42 cellular contexts compared by ENCODE assay signal in the genomic region with DNA sequence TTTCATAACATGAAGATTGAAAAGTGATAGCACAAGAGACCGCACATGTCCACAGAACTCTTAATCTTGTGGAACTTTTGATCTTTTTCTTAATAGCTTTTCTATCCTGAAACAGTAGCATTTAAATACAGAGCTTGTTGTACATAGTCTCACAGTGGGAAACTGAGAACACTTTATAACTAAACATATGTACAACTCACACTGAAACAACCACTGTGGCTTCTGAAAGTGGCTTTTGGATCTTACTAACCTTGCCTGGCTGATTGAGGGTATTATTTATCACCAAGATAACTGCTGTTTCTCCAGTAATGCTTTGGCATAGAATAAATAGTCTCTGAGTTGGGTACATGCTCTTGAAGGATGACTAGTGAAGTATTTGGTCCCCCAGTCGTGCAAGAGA. TPM values are rescaled to one million over a fixed set of nuclear protein-coding genes. Genes with fewer than 3 reads are reported as not detected.
"Had no signal": no experiment of that assay in that cellular context is flagged by ENCODE, and none has a peak within 500 bp of the region (broad histone marks: within the 10 kb centered on the region; RNA-seq: fewer than 3 reads in every experiment).

No MANE protein-coding gene starts in this region.

- H3K9me3 Mint-ChIP-seq: activated naive CD4-positive, alpha-beta T cell treated with anti-CD3 and anti-CD28 coated beads for 36 hours; activated naive CD4-positive, alpha-beta T cell treated with anti-CD3 and anti-CD28 coated beads, Interleukin-2, amount 10 ng/mL, durations not matched to agents 7 days and 5 days; activated naive CD4-positive, alpha-beta T cell treated with anti-CD3 and anti-CD28 coated beads, Interleukin-2, amount 50 U/mL, for 24 hours; activated naive CD4-positive, alpha-beta T cell treated with anti-CD3 and anti-CD28 coated beads, Interleukin-2, amount 50 U/mL, for 72 hours; activated naive CD8-positive, alpha-beta T cell treated with anti-CD3 and anti-CD28 coated beads for 36 hours; activated naive CD8-positive, alpha-beta T cell treated with anti-CD3 and anti-CD28 coated beads, Interleukin-2, amount 10 ng/mL, durations not matched to agents 7 days and 5 days; activated naive CD8-positive, alpha-beta T cell treated with anti-CD3 and anti-CD28 coated beads, Interleukin-2, amount 50 U/mL, for 24 hours; activated T-cell treated with anti-CD3 and anti-CD28 coated beads, Interleukin-2, amount 50 U/mL, for 4 hours; activated T-cell treated with anti-CD3 and anti-CD28 coated beads, Interleukin-2, amount 50 U/mL, for 72 hours; activated T-helper 1 cell treated with anti-CD3 and anti-CD28 coated beads, Interleukin-12 subunit alpha, Interleukin-12 subunit beta, Interleukin-2, Interleukin-4 antibody, amounts not matched to agents 30 ng/mL and 10 ng/mL and 1 ng/mL, durations not matched to agents 14 hours and 24 hours and 36 hours; activated T-helper 17 cell treated with anti-CD3 and anti-CD28 coated beads, Interleukin-2, amount 50 U/mL, for 72 hours; activated T-helper 2 cell treated with anti-CD3 and anti-CD28 coated beads, Interferon-gamma antibody, Interleukin-2, Interleukin-4, amounts not matched to agents 10 μg/mL and 5 μg/mL and 100 μg/mL, durations not matched to agents 14 hours and 24 hours and 36 hours had no signal

- H3K4me1 ChIP-seq: adrenal gland, ascending aorta, breast epithelium had no signal

- FAIRE-seq: astrocyte, bronchial epithelial cell, colon had no signal

- H3K9me3 ChIP-seq: adrenal gland, ascending aorta, body of pancreas, breast epithelium had no signal

- H3K27ac ChIP-seq: adrenal gland, ascending aorta, brain microvascular endothelial cell, breast epithelium, cardiac muscle cell had no signal

- DNase-seq: activated effector memory CD4-positive, alpha-beta T cell treated with anti-CD3 and anti-CD28 coated beads, Interleukin-2, amount 50 U/mL, for 16 hours; activated effector memory CD4-positive, alpha-beta T cell treated with Interleukin-2 at 50 U/mL for 16 hours; activated gamma-delta T cell; activated gamma-delta T cell treated with Interleukin-2 at 50 U/mL for 16 hours; activated naive CD4-positive, alpha-beta T cell; activated naive CD4-positive, alpha-beta T cell treated with anti-CD3 and anti-CD28 coated beads for 36 hours; activated naive CD4-positive, alpha-beta T cell treated with anti-CD3 and anti-CD28 coated beads, Interleukin-2, amount 10 ng/mL, durations not matched to agents 7 days and 5 days; activated naive CD4-positive, alpha-beta T cell treated with anti-CD3 and anti-CD28 coated beads, Interleukin-2, amount 50 U/mL, for 16 hours; activated naive CD4-positive, alpha-beta T cell treated with Interleukin-2 at 50 U/mL for 16 hours; activated naive CD8-positive, alpha-beta T cell treated with anti-CD3 and anti-CD28 coated beads for 36 hours; activated naive CD8-positive, alpha-beta T cell treated with anti-CD3 and anti-CD28 coated beads, Interleukin-2, amount 10 ng/mL, durations not matched to agents 7 days and 5 days; activated naive CD8-positive, alpha-beta T cell treated with anti-CD3 and anti-CD28 coated beads, Interleukin-2, amount 50 U/mL, for 24 hours; activated T-cell treated with anti-CD3 and anti-CD28 coated beads, Interleukin-2, amount 50 U/mL, for 4 hours; activated T-cell treated with anti-CD3 and anti-CD28 coated beads, Interleukin-2, amount 50 U/mL, for 48 hours; activated T-cell treated with anti-CD3 and anti-CD28 coated beads, Interleukin-2, amount 50 U/mL, for 72 hours; adrenal gland; amniotic stem cell; amygdala; anterior cingulate cortex; aorta; body of pancreas; brain microvascular endothelial cell; caudate nucleus; central memory CD4-positive, alpha-beta T cell; cerebellar nuclear complex had no signal

- H3K4me1 Mint-ChIP-seq: activated naive CD4-positive, alpha-beta T cell treated with anti-CD3 and anti-CD28 coated beads, Interleukin-2, amount 10 ng/mL, durations not matched to agents 7 days and 5 days; activated naive CD4-positive, alpha-beta T cell treated with anti-CD3 and anti-CD28 coated beads, Interleukin-2, amount 50 U/mL, for 24 hours; activated naive CD8-positive, alpha-beta T cell treated with anti-CD3 and anti-CD28 coated beads for 36 hours; activated naive CD8-positive, alpha-beta T cell treated with anti-CD3 and anti-CD28 coated beads, Interleukin-2, amount 10 ng/mL, durations not matched to agents 7 days and 5 days; activated naive CD8-positive, alpha-beta T cell treated with anti-CD3 and anti-CD28 coated beads, Interleukin-2, amount 50 U/mL, for 24 hours; activated T-helper 17 cell treated with anti-CD3 and anti-CD28 coated beads, Interleukin-2, amount 50 U/mL, for 72 hours; brain; central memory CD8-positive, alpha-beta T cell had no signal

- H3K36me3 ChIP-seq: adrenal gland, ascending aorta, brain microvascular endothelial cell, breast epithelium, cardiac muscle cell had no signal

- H3K4me3 Mint-ChIP-seq: activated naive CD4-positive, alpha-beta T cell treated with anti-CD3 and anti-CD28 coated beads for 36 hours; activated naive CD4-positive, alpha-beta T cell treated with anti-CD3 and anti-CD28 coated beads, Interleukin-2, amount 10 ng/mL, durations not matched to agents 7 days and 5 days; activated naive CD4-positive, alpha-beta T cell treated with anti-CD3 and anti-CD28 coated beads, Interleukin-2, amount 50 U/mL, for 24 hours; activated naive CD8-positive, alpha-beta T cell; activated naive CD8-positive, alpha-beta T cell treated with anti-CD3 and anti-CD28 coated beads for 36 hours; activated naive CD8-positive, alpha-beta T cell treated with anti-CD3 and anti-CD28 coated beads, Interleukin-2, amount 10 ng/mL, durations not matched to agents 7 days and 5 days; activated naive CD8-positive, alpha-beta T cell treated with anti-CD3 and anti-CD28 coated beads, Interleukin-2, amount 50 U/mL, for 24 hours; activated T-cell treated with anti-CD3 and anti-CD28 coated beads, Interleukin-2, amount 50 U/mL, for 4 hours; activated T-cell treated with anti-CD3 and anti-CD28 coated beads, Interleukin-2, amount 50 U/mL, for 72 hours; activated T-helper 1 cell treated with anti-CD3 and anti-CD28 coated beads, Interleukin-12 subunit alpha, Interleukin-12 subunit beta, Interleukin-2, Interleukin-4 antibody, amounts not matched to agents 30 ng/mL and 10 ng/mL and 1 ng/mL, durations not matched to agents 14 hours and 24 hours and 36 hours; activated T-helper 17 cell treated with anti-CD3 and anti-CD28 coated beads, Interleukin-2, amount 50 U/mL, for 72 hours; brain; central memory CD8-positive, alpha-beta T cell had no signal

- H3K27me3 ChIP-seq: ascending aorta, body of pancreas, brain microvascular endothelial cell, breast epithelium had no signal

- ATAC-seq: activated naive CD8-positive, alpha-beta T cell treated with anti-CD3 and anti-CD28 coated beads, Interleukin-2, amount 50 U/mL, for 24 hours; activated T-cell treated with anti-CD3 and anti-CD28 coated beads, Interleukin-2, amount 50 U/mL, for 4 hours; activated T-cell treated with anti-CD3 and anti-CD28 coated beads, Interleukin-2, amount 50 U/mL, for 72 hours; activated T-helper 17 cell treated with anti-CD3 and anti-CD28 coated beads, Interleukin-2, amount 50 U/mL, for 72 hours; body of pancreas had no signal

- H3K4me3 ChIP-seq: adrenal gland, ascending aorta, body of pancreas, breast epithelium, cardiac muscle cell had no signal

- H3K27ac Mint-ChIP-seq: activated naive CD4-positive, alpha-beta T cell treated with anti-CD3 and anti-CD28 coated beads for 36 hours; activated naive CD4-positive, alpha-beta T cell treated with anti-CD3 and anti-CD28 coated beads, Interleukin-2, amount 10 ng/mL, durations not matched to agents 7 days and 5 days; activated naive CD4-positive, alpha-beta T cell treated with anti-CD3 and anti-CD28 coated beads, Interleukin-2, amount 50 U/mL, for 24 hours; activated naive CD4-positive, alpha-beta T cell treated with anti-CD3 and anti-CD28 coated beads, Interleukin-2, amount 50 U/mL, for 72 hours; activated naive CD8-positive, alpha-beta T cell; activated naive CD8-positive, alpha-beta T cell treated with anti-CD3 and anti-CD28 coated beads for 36 hours; activated naive CD8-positive, alpha-beta T cell treated with anti-CD3 and anti-CD28 coated beads, Interleukin-2, amount 10 ng/mL, durations not matched to agents 7 days and 5 days; activated naive CD8-positive, alpha-beta T cell treated with anti-CD3 and anti-CD28 coated beads, Interleukin-2, amount 50 U/mL, for 24 hours; activated T-cell treated with anti-CD3 and anti-CD28 coated beads, Interleukin-2, amount 50 U/mL, for 72 hours; activated T-helper 1 cell treated with anti-CD3 and anti-CD28 coated beads, Interleukin-12 subunit alpha, Interleukin-12 subunit beta, Interleukin-2, Interleukin-4 antibody, amounts not matched to agents 30 ng/mL and 10 ng/mL and 1 ng/mL, durations not matched to agents 14 hours and 24 hours and 36 hours; activated T-helper 17 cell treated with anti-CD3 and anti-CD28 coated beads, Interleukin-2, amount 50 U/mL, for 72 hours; activated T-helper 2 cell treated with anti-CD3 and anti-CD28 coated beads, Interferon-gamma antibody, Interleukin-2, Interleukin-4, amounts not matched to agents 10 μg/mL and 5 μg/mL and 100 μg/mL, durations not matched to agents 14 hours and 24 hours and 36 hours; brain had no signal

- H3K36me3 Mint-ChIP-seq: activated naive CD4-positive, alpha-beta T cell treated with anti-CD3 and anti-CD28 coated beads, Interleukin-2, amount 10 ng/mL, durations not matched to agents 7 days and 5 days; activated naive CD4-positive, alpha-beta T cell treated with anti-CD3 and anti-CD28 coated beads, Interleukin-2, amount 50 U/mL, for 24 hours; activated naive CD4-positive, alpha-beta T cell treated with anti-CD3 and anti-CD28 coated beads, Interleukin-2, amount 50 U/mL, for 72 hours; activated naive CD8-positive, alpha-beta T cell; activated naive CD8-positive, alpha-beta T cell treated with anti-CD3 and anti-CD28 coated beads for 36 hours; activated naive CD8-positive, alpha-beta T cell treated with anti-CD3 and anti-CD28 coated beads, Interleukin-2, amount 10 ng/mL, durations not matched to agents 7 days and 5 days; brain had no signal

RNA-seq across cellular contexts. Expression of a gene that starts 10.2 kb away (rescaled TPM):
- total RNA-seq: activated naive CD8-positive, alpha-beta T cell treated with anti-CD3 and anti-CD28 coated beads, Interleukin-2, amount 10 ng/mL, durations not matched to agents 7 days and 5 days; activated T-helper 17 cell treated with anti-CD3 and anti-CD28 coated beads, Interleukin-2, amount 50 U/mL, for 72 hours; adrenal gland; aorta; ascending aorta; astrocyte; cardiac septum; cerebellum; chondrocyte had no signal
